In genomic region chr2:161947394-161947793, GRCh38 we compare ENCODE assay signal across 13 cellular contexts.
"Had no signal": no experiment of that assay in that cellular context is flagged by ENCODE, and none has a peak within 500 bp of the region (broad histone marks: within the 10 kb centered on the region; RNA-seq: fewer than 3 reads in every experiment).

No MANE protein-coding gene starts in this region.

- H3K27ac ChIP-seq: colonic mucosa, hepatocyte, tibial artery had no signal

- H3K4me3 Mint-ChIP-seq: mesothelial cell of epicardium, naive B cell had no signal

- DNase-seq: activated CD4-positive, CD25-positive, alpha-beta regulatory T cell; activated naive CD4-positive, alpha-beta T cell treated with Interleukin-2 at 50 U/mL for 16 hours; activated T-cell treated with anti-CD3 and anti-CD28 coated beads, Interleukin-2, amount 50 U/mL, for 72 hours; colonic mucosa; effector CD8-positive, alpha-beta T cell; naive B cell; nucleus accumbens; right cardiac atrium; tibial artery had no signal

- H3K27me3 ChIP-seq: colonic mucosa, hepatocyte, tibial artery had no signal

- H3K9me3 Mint-ChIP-seq: activated T-cell treated with anti-CD3 and anti-CD28 coated beads, Interleukin-2, amount 50 U/mL, for 72 hours; mesothelial cell of epicardium; naive B cell had no signal

- H3K36me3 Mint-ChIP-seq: mesothelial cell of epicardium, naive B cell had no signal

- ATAC-seq: activated T-cell treated with anti-CD3 and anti-CD28 coated beads, Interleukin-2, amount 50 U/mL, for 72 hours; right cardiac atrium had no signal

- H3K27ac Mint-ChIP-seq: activated T-cell treated with anti-CD3 and anti-CD28 coated beads, Interleukin-2, amount 50 U/mL, for 72 hours; mesothelial cell of epicardium; naive B cell; progenitor cell of endocrine pancreas had no signal

- H3K36me3 ChIP-seq: colonic mucosa, tibial artery had no signal

- H3K4me1 Mint-ChIP-seq: mesothelial cell of epicardium, naive B cell had no signal

- H3K4me3 ChIP-seq: colonic mucosa, hepatocyte, smooth muscle cell, tibial artery had no signal

- H3K27me3 Mint-ChIP-seq: naive B cell had no signal
